In genomic region chr3:43539321-43539720, GRCh38 we compare ENCODE assay signal across 1 cellular context.
TF ChIP-seq lines count a peak whose summit lies in the region.

No MANE protein-coding gene starts in this region.

TF ChIP-seq in IMR-90, 13 proteins besides CTCF, POLR2A, EP300 and RAD21:
- TF ChIP-seq NFE2L2 (IDR thresholded peaks at IDR 0.05; ENCODE audit: low read depth, low read length), result no peak
